In genomic region chr2:200603972-200604371, GRCh38 we compare ENCODE assay signal across 1 cellular context.
TF ChIP-seq lines count a peak whose summit lies in the region.

No MANE protein-coding gene starts in this region.

TF ChIP-seq in SK-N-SH, 30 proteins besides CTCF, POLR2A, EP300 and RAD21 (continued from another document):
- TF ChIP-seq TAF1 (IDR thresholded peaks at IDR 0.05; ENCODE audit: borderline replicate concordance, low read depth, low read length), result no peak
- TF ChIP-seq USF1 (IDR thresholded peaks at IDR 0.05; ENCODE audit: borderline replicate concordance, low read depth), result no peak
- no peak for TF ChIP-seq MEF2A (IDR thresholded peaks at IDR 0.05; ENCODE audit: borderline replicate concordance, low read depth)
- peak; percentile 30; the same call in 1 of the 2 replicates for TF ChIP-seq FOSL2 (IDR thresholded peaks at IDR 0.05; ENCODE audit: borderline replicate concordance, low read depth)
- TF ChIP-seq FOXJ3 (CRISPR knock-in tag; IDR thresholded peaks at IDR 0.05), result no peak
- TF ChIP-seq JUND (IDR thresholded peaks at IDR 0.05), result peak; percentile 46; the same call in 1 of the 2 replicates
- TF ChIP-seq TCF12 (IDR thresholded peaks at IDR 0.05), result peak; percentile 24; the same call in 1 of the 2 replicates
TF ChIP-seq in SK-N-SH: peak in this region for 4.
